8 cellular contexts compared by ENCODE assay signal in the genomic region with DNA sequence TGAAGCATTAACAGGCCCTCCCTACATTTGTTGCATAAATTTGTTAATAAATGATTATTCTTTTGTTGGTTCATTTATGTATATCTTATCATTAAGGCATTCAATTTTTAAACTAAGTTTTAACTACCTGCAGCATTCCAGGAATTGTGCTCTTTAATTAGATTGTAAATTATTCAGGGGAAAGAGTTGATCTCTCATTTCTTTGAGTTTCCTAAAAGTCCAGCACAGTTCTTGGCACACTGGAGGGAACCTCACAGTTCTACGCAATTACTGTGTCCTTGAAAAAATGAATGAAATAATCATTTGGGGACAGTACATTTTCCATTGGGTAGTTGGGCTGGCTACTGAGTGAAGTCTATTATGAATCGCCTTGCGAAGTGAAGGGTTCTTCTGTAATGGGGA. TPM values are rescaled to one million over a fixed set of nuclear protein-coding genes. Genes with fewer than 3 reads are reported as not detected.
DNase-seq lines count a peak whose midpoint lies in the region; ATAC-seq and TF ChIP-seq lines count a peak whose summit lies in the region.

No MANE protein-coding gene starts in this region.

- H3K27me3 Mint-ChIP-seq in activated CD4-positive, alpha-beta T cell treated with anti-CD3 and anti-CD28 coated beads, Interleukin-2, amount 10 ng/mL, durations not matched to agents 24 days and 14 days = peaks cover 3% of the 10 kb centered on the region
- no peaks in the 10 kb centered on the region for H3K27me3 Mint-ChIP-seq in memory B cell

- H3K4me1 ChIP-seq in adrenal gland (replicated peaks in 1 of 2) = peaks cover 7 to 20% of the 10 kb centered on the region in 2 donors

- no peaks in the 10 kb centered on the region for H3K9me3 ChIP-seq in adrenal gland (replicated peaks in 1 of 3)

- no peak for TF ChIP-seq POLR2A in adrenal gland (IDR thresholded peaks at IDR 0.05)

- H3K27ac ChIP-seq in adrenal gland (peak overlapping the region in 3 of 5 donors; percentile 96 to 99 (median 98)), temporal lobe (ENCODE audit: low read depth, low read length) (peak overlapping the region; percentile 97)

- peaks cover 27% of the 10 kb centered on the region for H3K4me1 Mint-ChIP-seq in activated CD4-positive, alpha-beta T cell treated with anti-CD3 and anti-CD28 coated beads, Interleukin-2, amount 10 ng/mL, durations not matched to agents 24 days and 14 days
- peaks cover 21% of the 10 kb centered on the region for H3K4me1 Mint-ChIP-seq in memory B cell

- TF ChIP-seq CTCF in adrenal gland (IDR thresholded peaks at IDR 0.05) = no peak

- H3K9me3 Mint-ChIP-seq in activated CD4-positive, alpha-beta T cell treated with anti-CD3 and anti-CD28 coated beads, Interleukin-2, amount 10 ng/mL, durations not matched to agents 24 days and 14 days = no peaks in the 10 kb centered on the region
- no peaks in the 10 kb centered on the region for H3K9me3 Mint-ChIP-seq in memory B cell

- H3K27ac Mint-ChIP-seq in activated CD4-positive, alpha-beta T cell treated with anti-CD3 and anti-CD28 coated beads, Interleukin-2, amount 10 ng/mL, durations not matched to agents 24 days and 14 days = peak overlapping the region; percentile 96
- H3K27ac Mint-ChIP-seq in memory B cell = peak overlapping the region; percentile 97

- no peaks in the 10 kb centered on the region for H3K27me3 ChIP-seq in adrenal gland

- H3K4me3 Mint-ChIP-seq in activated CD4-positive, alpha-beta T cell treated with anti-CD3 and anti-CD28 coated beads, Interleukin-2, amount 10 ng/mL, durations not matched to agents 24 days and 14 days = peak overlapping the region; percentile 97
- peak overlapping the region; percentile 100 for H3K4me3 Mint-ChIP-seq in memory B cell

- DNase-seq in activated CD4-positive, alpha-beta T cell treated with anti-CD3 and anti-CD28 coated beads, Interleukin-2, amount 10 ng/mL, durations not matched to agents 24 days and 14 days = no peak
- no peak for DNase-seq in activated CD4-positive, alpha-beta T cell treated with anti-CD3 and anti-CD28 coated beads, Interleukin-2, amount 50 U/mL, for 1 hour
- DNase-seq in adrenal gland (no peak), memory B cell (ENCODE audit: low spot score in 2 of 2) (no peak), superior temporal gyrus (ENCODE audit: extremely low spot score) (no peak)
- DNase-seq in stimulated activated CD4-positive, alpha-beta T cell treated with anti-CD3 and anti-CD28 coated beads, Interleukin-2, amount 100 ng/mL, for 48 hours = no peak

- peaks cover 15% of the 10 kb centered on the region for H3K36me3 Mint-ChIP-seq in activated CD4-positive, alpha-beta T cell treated with anti-CD3 and anti-CD28 coated beads, Interleukin-2, amount 10 ng/mL, durations not matched to agents 24 days and 14 days (ENCODE audit: low read depth)
- peaks cover 3% of the 10 kb centered on the region for H3K36me3 Mint-ChIP-seq in memory B cell

- 27 to 37% (median 30%) methylated on average over 3 of the region's 3 CpGs for WGBS in adrenal gland, 4 donors

- H3K4me3 ChIP-seq in adrenal gland = no peak overlapping the region

- ATAC-seq in memory B cell (ENCODE audit: low read depth) (no peak), GM21737 (IDR thresholded peaks at IDR 0.05; ENCODE audit: unreplicated experiment) (no peak)

- no peaks in the 10 kb centered on the region for H3K36me3 ChIP-seq in adrenal gland (replicated peaks in 1 of 2)

- intact Hi-C loops in activated CD4-positive, alpha-beta T cell treated with anti-CD3 and anti-CD28 coated beads, Interleukin-2, amount 10 ng/mL, durations not matched to agents 24 days and 14 days (cut with micrococcal nuclease) = loop anchor here (1.0 to 5.0 kb wide), 10 partner anchors 41 to 366 kb away; a partner anchor contains a TSS
- intact Hi-C loops in adrenal gland (cut with DNase I) = no loop called here

RNA-seq across cellular contexts. Expression of a gene that starts 0.5 kb away (rescaled TPM):
- 41.1 and 48.9 TPM in 2 replicates for total RNA-seq in activated CD4-positive, alpha-beta T cell treated with anti-CD3 and anti-CD28 coated beads, Interleukin-2, amount 10 ng/mL, durations not matched to agents 24 days and 14 days
- total RNA-seq in adrenal gland (10 to 100 TPM; 35.1 to 63.2 (median 43.3) TPM), temporal lobe (31.7 TPM)
- 10 to 100 TPM; 39.9 to 45.8 (median 42.3) TPM for polyA plus RNA-seq in adrenal gland

RNA-seq across cellular contexts. Expression of a gene that starts 33.3 kb away (rescaled TPM):
- total RNA-seq in activated CD4-positive, alpha-beta T cell treated with anti-CD3 and anti-CD28 coated beads, Interleukin-2, amount 10 ng/mL, durations not matched to agents 24 days and 14 days = not detected in 2 replicates
- under 1 TPM in 4 of 8 donors, not detected in 4; 0.14 to 0.71 (median 0.23) TPM for total RNA-seq in adrenal gland
- under 1 TPM in 1 of 3 donors, not detected in 2; 0.03 TPM for polyA plus RNA-seq in adrenal gland
- 0.25 TPM for total RNA-seq in temporal lobe

RNA-seq across cellular contexts. Expression of a gene that starts 53.9 kb away (rescaled TPM):
- 89.2 and 90.3 TPM in 2 replicates for total RNA-seq in activated CD4-positive, alpha-beta T cell treated with anti-CD3 and anti-CD28 coated beads, Interleukin-2, amount 10 ng/mL, durations not matched to agents 24 days and 14 days
- total RNA-seq in adrenal gland = 10 to 100 TPM; 11.3 to 33.2 (median 23.4) TPM
- 10 to 100 TPM; 34.3 to 63.2 (median 39.5) TPM for polyA plus RNA-seq in adrenal gland
- total RNA-seq in temporal lobe = 13.8 TPM
